1 cellular context compared by ENCODE assay signal in the genomic region with DNA sequence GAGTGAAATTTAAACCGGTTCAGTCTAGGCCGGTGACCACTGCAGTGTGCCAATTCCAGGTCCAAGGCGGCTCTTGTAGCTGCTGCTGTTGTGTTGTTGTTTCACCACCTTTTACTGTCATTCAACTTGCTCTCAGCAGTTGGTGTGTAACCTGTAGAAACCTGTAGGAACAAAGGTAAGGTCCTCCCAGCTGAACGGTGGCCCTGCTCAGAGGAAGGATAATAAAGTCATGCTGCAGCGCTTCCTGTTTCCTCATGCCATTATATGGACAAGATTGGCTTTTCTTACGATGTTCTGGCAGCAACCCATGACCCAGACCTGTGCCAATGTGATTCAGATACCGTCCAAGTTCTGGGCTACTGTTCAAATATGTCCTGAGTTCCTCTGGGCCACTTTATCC.
TF ChIP-seq lines count a peak whose summit lies in the region.

No MANE protein-coding gene starts in this region.

TF ChIP-seq in GM23338, 12 proteins besides CTCF, POLR2A, EP300 and RAD21:
- TF ChIP-seq ZNF462 (CRISPR knock-in tag; IDR thresholded peaks at IDR 0.05) (no peak), CREB1 (CRISPR knock-in tag; IDR thresholded peaks at IDR 0.05; ENCODE audit: low read depth) (no peak), POLR2AphosphoS5 (IDR thresholded peaks at IDR 0.05; ENCODE audit: low read depth) (no peak), ZNF331 (CRISPR knock-in tag; IDR thresholded peaks at IDR 0.05; ENCODE audit: low read depth) (no peak), STAT1 (IDR thresholded peaks at IDR 0.05; ENCODE audit: unreplicated experiment) (no peak), ZNF114 (CRISPR knock-in tag; IDR thresholded peaks at IDR 0.05) (no peak)
